Comparison of ENCODE assay signal across 8 cellular contexts in the genomic region with DNA sequence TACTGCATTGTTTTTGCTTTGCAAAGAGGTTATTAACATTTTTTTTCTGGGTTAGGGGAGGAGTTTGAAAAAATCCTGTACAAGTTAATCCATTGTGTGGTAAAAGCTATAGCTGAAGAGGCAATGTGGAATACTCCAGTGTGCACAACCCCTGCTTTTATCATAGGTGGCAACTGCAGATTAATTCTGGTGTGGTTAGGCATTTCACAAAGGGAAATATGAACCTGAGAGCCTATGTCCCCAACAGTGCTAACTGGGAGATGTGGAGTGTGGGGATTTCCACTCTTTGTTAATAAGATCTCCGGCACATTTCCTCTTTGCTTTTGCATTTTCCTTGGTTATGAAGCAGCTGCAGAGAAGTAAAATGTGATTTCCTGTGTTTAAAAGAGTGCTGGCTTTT. TPM values are rescaled to one million over a fixed set of nuclear protein-coding genes. Genes with fewer than 3 reads are reported as not detected.
DNase-seq lines count a peak whose midpoint lies in the region; ATAC-seq and TF ChIP-seq lines count a peak whose summit lies in the region.

No MANE protein-coding gene starts in this region.

- H3K4me3 ChIP-seq in AG04449 (ENCODE audit: low read depth, low read length) (no peak overlapping the region), ascending aorta (no peak overlapping the region)

- H3K27ac Mint-ChIP-seq in T-cell (peak overlapping the region; percentile 78 to 90), glutamatergic neuron (ENCODE audit: unreplicated experiment) (no peak overlapping the region)

- DNase-seq in AG04449 (ENCODE audit: low read depth, low spot score) (peak; percentile 16), T-cell (no peak), glomerular visceral epithelial cell (ENCODE audit: extremely low spot score) (peak; percentile 64), glutamatergic neuron (no peak), H4 (ENCODE audit: low spot score) (no peak), ascending aorta (ENCODE audit: low spot score in 2 of 2) (no peak)

- H3K4me1 ChIP-seq in ascending aorta = no peaks in the 10 kb centered on the region

- H3K9me3 Mint-ChIP-seq in T-cell (no peaks in the 10 kb centered on the region), glutamatergic neuron (ENCODE audit: unreplicated experiment) (no peaks in the 10 kb centered on the region)

- ATAC-seq in GM21576 (IDR thresholded peaks at IDR 0.05; ENCODE audit: unreplicated experiment) (peak; percentile 50), T-cell (replicated peaks in 1 of 4) (peak; percentile 31 to 67 (median 38)), HG03159 (IDR thresholded peaks at IDR 0.05; ENCODE audit: unreplicated experiment) (no peak)

- TF ChIP-seq CTCF in AG04449 (IDR thresholded peaks at IDR 0.05; ENCODE audit: insufficient read depth, low read length, missing control alignments) (no peak), glutamatergic neuron (IDR thresholded peaks at IDR 0.05; ENCODE audit: partially characterized antibody, unreplicated experiment) (no peak), ascending aorta (IDR thresholded peaks at IDR 0.05) (no peak)

- H3K36me3 Mint-ChIP-seq in T-cell (peaks cover 42% of the 10 kb centered on the region), glutamatergic neuron (ENCODE audit: unreplicated experiment) (peaks cover 5% of the 10 kb centered on the region)

- H3K4me1 Mint-ChIP-seq in T-cell (peaks cover 51 to 55% (median 55%) of the 10 kb centered on the region in 3 donors), glutamatergic neuron (ENCODE audit: low read depth, unreplicated experiment) (peaks cover 6% of the 10 kb centered on the region)

- H3K27me3 ChIP-seq in ascending aorta = no peaks in the 10 kb centered on the region

- intact Hi-C loops in ascending aorta (cut with DNase I) = no loop called here

- H3K9me3 ChIP-seq in ascending aorta = no peaks in the 10 kb centered on the region

- no peak overlapping the region for H3K27ac ChIP-seq in ascending aorta

- POLR2A ChIA-PET in AG04449 (lab: Yijun Ruan, JAX) = interaction anchor here (0.6 kb wide), 1 partner anchor 52 kb away, joined by 3 read pairs; no protein-coding TSS in a partner anchor
- POLR2A ChIA-PET in T-cell (lab: Charles Lee) = interaction anchor here (0.5 to 0.8 kb wide), 6 partner anchors 113 to 271 kb away, joined by 3 to 5 read pairs (median 4); partner anchors contain the start of gene NFKBIA (in 1 of the 2)

- peaks cover 0 to 6% of the 10 kb centered on the region in 2 donors for H3K36me3 ChIP-seq in ascending aorta

- H3K27me3 Mint-ChIP-seq in T-cell (no peaks in the 10 kb centered on the region), glutamatergic neuron (ENCODE audit: unreplicated experiment) (peaks cover 5% of the 10 kb centered on the region)

- H3K4me3 Mint-ChIP-seq in T-cell (peak overlapping the region in 1 of 3 donors; percentile 28), glutamatergic neuron (ENCODE audit: unreplicated experiment) (no peak overlapping the region)

- CTCF ChIA-PET in AG04449 (lab: Yijun Ruan, JAX) = interaction anchor here (0.9 to 6.1 kb wide), 8 partner anchors 10 to 264 kb away, joined by 3 to 34 read pairs (median 12); partner anchors contain the start of gene NFKBIA
- CTCF ChIA-PET in T-cell (lab: Charles Lee) = interaction anchor here (0.5 to 1.9 kb wide), 4 partner anchors 13 to 431 kb away, joined by 3 to 7 read pairs (median 4); partner anchors contain the start of gene NFKBIA (in 1 of the 2)

RNA-seq across cellular contexts. Expression of gene PRORP, which starts 33.6 kb away (rescaled TPM):
- 10 to 100 TPM; 31.9 to 43.3 (median 35.9) TPM for total RNA-seq in T-cell
- total RNA-seq in glutamatergic neuron (ENCODE audit: unreplicated experiment) = 20.5 TPM
- total RNA-seq in H4 (2014; rRNA removed; shearing (Covaris generic)) = 26.4 and 31.5 TPM in 2 replicates
- 42.5 TPM for total RNA-seq in ascending aorta

RNA-seq across cellular contexts. Expression of gene PPP2R3C, which starts 34.2 kb away (rescaled TPM):
- total RNA-seq in T-cell (10 to 100 TPM; 28.1 to 40.5 (median 32.9) TPM), glutamatergic neuron (ENCODE audit: unreplicated experiment) (37.0 TPM), ascending aorta (63.6 TPM)
- total RNA-seq in H4 (2014; rRNA removed; shearing (Covaris generic)) = 21.2 and 27.9 TPM in 2 replicates

Comparison
In these comparisons a context has a peak if more than half of its experiments do, and no peak if none do; other contexts are left out.
1. DNase-seq: peak in AG04449 (single experiment) and glomerular visceral epithelial cell (single experiment); none in T-cell (0 of 34), glutamatergic neuron (single experiment), H4 (single experiment) and ascending aorta (0 of 2).